ENCODE assay signal across 7 cellular contexts in the genomic region with DNA sequence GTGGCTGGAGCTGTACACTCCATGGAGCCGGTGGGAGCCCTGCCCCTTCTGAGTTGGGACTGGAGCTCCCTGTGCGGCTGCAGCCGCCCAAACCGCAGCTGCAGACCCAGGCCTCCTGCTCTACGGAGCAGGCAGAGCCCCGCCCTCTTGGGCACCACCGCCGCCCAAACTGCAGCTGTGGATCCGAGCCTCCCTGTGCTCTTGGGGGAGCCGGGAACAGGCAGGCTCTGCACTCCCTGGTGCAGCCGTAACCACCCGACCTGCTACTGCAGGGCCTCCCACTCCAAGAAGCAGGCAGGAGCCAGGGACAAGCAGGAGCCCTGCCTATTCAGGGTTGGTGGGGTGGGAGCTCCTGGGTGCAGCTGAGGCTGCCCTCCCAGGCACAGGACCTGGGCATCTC.
"Had no signal": no experiment of that assay in that cellular context is flagged by ENCODE, and none has a peak within 500 bp of the region (broad histone marks: within the 10 kb centered on the region; RNA-seq: fewer than 3 reads in every experiment).

No MANE protein-coding gene starts in this region.

- H3K9me3 ChIP-seq: HAP-1 had no signal

- H3K4me2 ChIP-seq: GM23338 had no signal

- H3K4me3 Mint-ChIP-seq: GM23338, HFFc6, IgD-negative memory B cell had no signal

- DNase-seq: HFFc6 had no signal

- H3K4me1 ChIP-seq: HAP-1 had no signal

- H2AFZ ChIP-seq: GM23338 had no signal

- H3K27me3 Mint-ChIP-seq: IgD-negative memory B cell had no signal

- H3K36me3 ChIP-seq: HAP-1 had no signal

- H3K4me1 Mint-ChIP-seq: GM23338 had no signal

- ATAC-seq: GM23338, HCT116, HepG2 had no signal

- H3K27ac Mint-ChIP-seq: GM23338, HFFc6, IgD-negative memory B cell had no signal

- H3K27ac ChIP-seq: HL-60 had no signal

- H3K4me3 ChIP-seq: GM23338, HAP-1 had no signal
